ENCODE assay signal across 28 cellular contexts in the genomic region with DNA sequence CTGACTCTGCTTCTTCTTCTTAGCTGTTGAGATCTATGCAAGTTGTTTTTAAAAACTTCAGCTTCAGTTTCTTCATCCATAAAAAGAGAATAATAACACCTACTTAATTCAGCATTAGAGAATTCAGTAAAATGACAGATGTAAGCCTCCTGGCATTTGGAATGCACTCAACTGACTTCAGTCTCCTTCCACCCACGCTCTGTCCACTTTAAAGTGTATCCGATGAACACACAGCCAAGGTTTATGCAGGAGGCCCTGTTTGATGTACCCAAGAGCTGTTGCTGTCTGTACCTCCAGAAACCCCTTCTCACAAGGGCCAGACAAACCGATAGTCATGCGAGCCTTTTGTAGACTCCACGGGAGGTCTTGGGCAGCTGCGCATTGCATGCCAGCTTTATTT.
"Had no signal": no experiment of that assay in that cellular context is flagged by ENCODE, and none has a peak within 500 bp of the region (broad histone marks: within the 10 kb centered on the region; RNA-seq: fewer than 3 reads in every experiment).

No MANE protein-coding gene starts in this region.

- H3K4me3 ChIP-seq: adrenal gland, body of pancreas, coronary artery, dorsolateral prefrontal cortex had no signal

- DNase-seq: activated B cell treated with CpG ODN at 0.5 μM for 24 hours; activated CD4-positive, alpha-beta T cell treated with anti-CD3 and anti-CD28 coated beads for 48 hours; activated CD4-positive, alpha-beta T cell treated with anti-CD3 and anti-CD28 coated beads, Interleukin-2, amount 50 U/mL, for 1 hour; activated CD4-positive, alpha-beta T cell treated with anti-CD3 and anti-CD28 coated beads, Interleukin-2, amount 50 U/mL, for 48 hours; activated CD8-positive, alpha-beta memory T cell treated with anti-CD3 and anti-CD28 coated beads for 24 hours; activated CD8-positive, alpha-beta T cell treated with anti-CD3 and anti-CD28 coated beads for 36 hours; activated effector memory CD4-positive, alpha-beta T cell treated with Interleukin-2 at 50 U/mL for 16 hours; activated gamma-delta T cell treated with Interleukin-2 at 50 U/mL for 16 hours; activated naive CD4-positive, alpha-beta T cell treated with anti-CD3 and anti-CD28 coated beads for 36 hours; activated naive CD8-positive, alpha-beta T cell treated with anti-CD3 and anti-CD28 coated beads for 36 hours; activated naive CD8-positive, alpha-beta T cell treated with anti-CD3 and anti-CD28 coated beads, Interleukin-2, amount 50 U/mL, for 24 hours; activated T-cell treated with anti-CD3 and anti-CD28 coated beads, Interleukin-2, amount 50 U/mL, for 4 hours; adrenal gland; amygdala; aorta; body of pancreas; cerebellar nuclear complex; effector memory CD4-positive, alpha-beta T cell; endodermal cell; head of caudate nucleus; T-helper 9 cell; WERI-Rb-1 had no signal

- H3K27ac ChIP-seq: adrenal gland, body of pancreas, coronary artery, dorsolateral prefrontal cortex, WERI-Rb-1 had no signal

- FAIRE-seq: frontal cortex had no signal

- H3K9me3 ChIP-seq: adrenal gland, body of pancreas had no signal

- H3K4me1 ChIP-seq: adrenal gland had no signal

- ATAC-seq: activated CD4-positive, CD25-positive, alpha-beta regulatory T cell treated with anti-CD3 and anti-CD28 coated beads, Interleukin-2, amount 50 U/mL, for 24 hours; activated CD8-positive, alpha-beta T cell treated with anti-CD3 and anti-CD28 coated beads for 36 hours; activated naive CD8-positive, alpha-beta T cell treated with anti-CD3 and anti-CD28 coated beads, Interleukin-2, amount 50 U/mL, for 24 hours; activated T-cell treated with anti-CD3 and anti-CD28 coated beads, Interleukin-2, amount 50 U/mL, for 4 hours; activated T-helper 17 cell treated with anti-CD3 and anti-CD28 coated beads, Interleukin-2, amount 50 U/mL, for 72 hours; body of pancreas; esophagus mucosa had no signal
